Comparison of ENCODE assay signal across 8 cellular contexts in the genomic region with DNA sequence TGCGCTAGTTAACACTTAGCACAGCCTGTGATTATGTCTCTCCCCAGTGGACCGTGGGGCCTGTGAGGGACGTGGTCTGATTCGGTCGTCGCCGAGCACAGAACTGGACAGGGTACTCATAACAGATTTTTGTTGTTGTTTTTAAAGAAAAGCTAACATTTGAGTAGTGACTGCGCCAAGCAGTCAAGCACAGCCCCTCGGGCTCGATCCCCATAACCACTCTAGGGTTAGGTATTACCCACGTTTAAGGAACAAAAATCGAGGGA. TPM values are rescaled to one million over a fixed set of nuclear protein-coding genes. Genes with fewer than 3 reads are reported as not detected.
A peak's percentile ranks its signal among the peaks of the same experiment; 100 is the strongest.
DNase-seq lines count a peak whose midpoint lies in the region; TF ChIP-seq lines count a peak whose summit lies in the region.

No MANE protein-coding gene starts in this region.

- peak overlapping the region; percentile 89 for H3K4me3 Mint-ChIP-seq in dendritic cell treated with granulocyte-macrophage colony-stimulating factor and Interleukin-4, amounts not matched to agents 40 ng/mL and 50 ng/mL, for 4 days
- H3K4me3 Mint-ChIP-seq in nephron progenitor cell: peak overlapping the region; percentile 83

- peaks cover 48% of the 10 kb centered on the region for H3K4me1 Mint-ChIP-seq in dendritic cell treated with granulocyte-macrophage colony-stimulating factor and Interleukin-4, amounts not matched to agents 40 ng/mL and 50 ng/mL, for 4 days (ENCODE audit: low read depth)
- peaks cover 29% of the 10 kb centered on the region for H3K4me1 Mint-ChIP-seq in nephron progenitor cell

- peaks cover 35% of the 10 kb centered on the region for H4K20me1 ChIP-seq in BLaER1

- peaks cover 12% of the 10 kb centered on the region for H3K27me3 Mint-ChIP-seq in dendritic cell treated with granulocyte-macrophage colony-stimulating factor and Interleukin-4, amounts not matched to agents 40 ng/mL and 50 ng/mL, for 4 days
- H3K27me3 Mint-ChIP-seq in nephron progenitor cell (ENCODE audit: low read depth, poor library complexity): peaks cover 2% of the 10 kb centered on the region

- H3K4me1 ChIP-seq in BLaER1: peaks cover 45% of the 10 kb centered on the region

- peak overlapping the region; percentile 95; the same call in 1 of the 2 replicates for H3K9ac ChIP-seq in BLaER1

- H3K36me3 ChIP-seq in BLaER1 (peaks cover 18% of the 10 kb centered on the region), KOPT-K1 (ENCODE audit: insufficient read depth, low read length) (peaks cover 14% of the 10 kb centered on the region)

- no peak for DNase-seq in nephron progenitor cell
- DNase-seq in AG08396 (ENCODE audit: low spot score): no peak
- DNase-seq in HT-29 (ENCODE audit: low spot score): no peak
- DNase-seq in AG08395 (ENCODE audit: low spot score): no peak
- DNase-seq in stimulated activated CD4-positive, alpha-beta T cell treated with anti-CD3 and anti-CD28 coated beads, Interleukin-15, amount 100 ng/mL, for 24 hours: no peak

- H3K27ac ChIP-seq in BLaER1 (no peak overlapping the region), KOPT-K1 (ENCODE audit: low read depth, low read length, poor library complexity, severe bottlenecking) (peak overlapping the region; percentile 87)

- H3K4me2 ChIP-seq in BLaER1: peak overlapping the region; percentile 88

- peaks cover 8% of the 10 kb centered on the region; the same call in 1 of the 2 replicates for H3K9me3 ChIP-seq in BLaER1
- H3K9me3 ChIP-seq in KOPT-K1 (ENCODE audit: insufficient read depth, low read length, poor library complexity, severe bottlenecking): no peaks in the 10 kb centered on the region

- H3K9me3 Mint-ChIP-seq in dendritic cell treated with granulocyte-macrophage colony-stimulating factor and Interleukin-4, amounts not matched to agents 40 ng/mL and 50 ng/mL, for 4 days: peaks cover 17% of the 10 kb centered on the region
- peaks cover 26% of the 10 kb centered on the region for H3K9me3 Mint-ChIP-seq in nephron progenitor cell

- no peak for TF ChIP-seq CTCF in nephron progenitor cell (IDR thresholded peaks at IDR 0.05)

- H3K27me3 ChIP-seq in BLaER1: no peaks in the 10 kb centered on the region

- intact Hi-C loops in dendritic cell treated with granulocyte-macrophage colony-stimulating factor and Interleukin-4, amounts not matched to agents 40 ng/mL and 50 ng/mL, for 4 days (cut with micrococcal nuclease): loop anchor here (1.0 kb wide), 1 partner anchor 37 kb away; a partner anchor contains a TSS

- H3K36me3 Mint-ChIP-seq in dendritic cell treated with granulocyte-macrophage colony-stimulating factor and Interleukin-4, amounts not matched to agents 40 ng/mL and 50 ng/mL, for 4 days (ENCODE audit: low read depth): peaks cover 29% of the 10 kb centered on the region
- H3K36me3 Mint-ChIP-seq in nephron progenitor cell (ENCODE audit: low read depth): peaks cover 43% of the 10 kb centered on the region

- H3K4me3 ChIP-seq in BLaER1: peak overlapping the region; percentile 94

- peak overlapping the region; percentile 98 for H3K27ac Mint-ChIP-seq in dendritic cell treated with granulocyte-macrophage colony-stimulating factor and Interleukin-4, amounts not matched to agents 40 ng/mL and 50 ng/mL, for 4 days
- peak overlapping the region; percentile 99 for H3K27ac Mint-ChIP-seq in nephron progenitor cell

RNA-seq across cellular contexts. Expression of a gene that starts 0.8 kb away (rescaled TPM):
- 188 and 218 TPM in 2 replicates for total RNA-seq in HT-29 (2014; rRNA removed; shearing (Covaris generic))

RNA-seq across cellular contexts. Expression of a gene that starts 17.2 kb away (rescaled TPM):
- 215 and 243 TPM in 2 replicates for total RNA-seq in HT-29 (2014; rRNA removed; shearing (Covaris generic))

RNA-seq across cellular contexts. Expression of a gene that starts 27.0 kb away (rescaled TPM):
- 89.9 and 96.4 TPM in 2 replicates for total RNA-seq in HT-29 (2014; rRNA removed; shearing (Covaris generic))

RNA-seq across cellular contexts. Expression of a gene that starts 27.3 kb away (rescaled TPM):
- total RNA-seq in HT-29 (2014; rRNA removed; shearing (Covaris generic)): 34.5 and 38.4 TPM in 2 replicates

RNA-seq across cellular contexts. Expression of a gene that starts 32.1 kb away (rescaled TPM):
- total RNA-seq in HT-29 (2014; rRNA removed; shearing (Covaris generic)): 88.3 and 91.9 TPM in 2 replicates
